18 cellular contexts compared by ENCODE assay signal in the genomic region with DNA sequence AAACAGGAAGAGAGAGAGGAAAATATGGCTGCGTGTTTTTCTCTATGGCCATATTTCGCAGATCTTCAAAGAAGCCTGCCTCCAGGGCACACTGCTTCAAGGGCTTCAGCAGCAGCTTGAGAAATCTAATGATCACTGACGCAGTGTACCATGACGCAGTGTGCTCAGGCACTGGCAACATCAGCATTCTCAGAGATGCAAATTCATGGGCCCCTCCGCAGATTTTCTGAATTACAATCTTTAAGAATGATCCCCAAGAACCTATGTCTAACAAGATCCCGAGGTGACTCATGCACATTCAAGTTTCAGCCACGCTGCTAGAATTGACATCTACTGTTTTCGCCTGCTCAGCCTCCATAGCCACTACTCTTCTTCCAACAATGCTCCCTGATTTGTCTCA.
DNase-seq lines count a peak whose midpoint lies in the region; ATAC-seq and TF ChIP-seq lines count a peak whose summit lies in the region.
"Had no signal": no experiment of that assay in that cellular context is flagged by ENCODE, and none has a peak within 500 bp of the region (broad histone marks: within the 10 kb centered on the region; RNA-seq: fewer than 3 reads in every experiment).

No MANE protein-coding gene starts in this region.

- H3K27ac Mint-ChIP-seq in WTC11 = no peak overlapping the region
- H3K27ac Mint-ChIP-seq: B cell; CD8-positive, alpha-beta T cell; IgD-negative memory B cell had no signal

- POLR2A ChIA-PET in WTC11 (lab: Charles Lee) = no interaction called here

- no peak overlapping the region for H3K4me3 Mint-ChIP-seq in WTC11
- H3K4me3 Mint-ChIP-seq: B cell; CD8-positive, alpha-beta T cell; IgD-negative memory B cell had no signal

- no peak for TF ChIP-seq CTCF in WTC11 (IDR thresholded peaks at IDR 0.05)

- peaks cover 3% of the 10 kb centered on the region; the same call in 1 of the 2 replicates for H3K27me3 Mint-ChIP-seq in WTC11 (ENCODE audit: low read depth)

- 95 to 100% methylated on average over 8 of the region's 8 CpGs for WGBS in mesodermal cell (ENCODE audit: insufficient coverage in 2 of 2), 2 experiments

- H3K36me3 Mint-ChIP-seq in WTC11 = no peaks in the 10 kb centered on the region
- H3K36me3 Mint-ChIP-seq: CD8-positive, alpha-beta T cell; IgD-negative memory B cell had no signal

- no peaks in the 10 kb centered on the region for H3K9me3 ChIP-seq in SJSA1 (replicated peaks)
- H3K9me3 ChIP-seq in mesodermal cell (ENCODE audit: control insufficient read depth, low read length) = no peaks in the 10 kb centered on the region
- H3K9me3 ChIP-seq: BLaER1 treated with 17β-estradiol and CSF1 and Interleukin-3, amounts not matched to agents 10 nM and 100 nM had no signal

- H3K27ac ChIP-seq in SJSA1 = peak overlapping the region; percentile 28; the same call in 1 of the 2 replicates
- peak overlapping the region; percentile 76 for H3K27ac ChIP-seq in mesodermal cell (ENCODE audit: low read depth, low read length, severe bottlenecking)
- H3K27ac ChIP-seq: BLaER1 treated with 17β-estradiol and CSF1 and Interleukin-3, amounts not matched to agents 10 nM and 100 nM had no signal

- no peaks in the 10 kb centered on the region for H3K27me3 ChIP-seq in SJSA1 (replicated peaks)
- H3K27me3 ChIP-seq: BLaER1 treated with 17β-estradiol and CSF1 and Interleukin-3, amounts not matched to agents 10 nM and 100 nM had no signal

- no peaks in the 10 kb centered on the region for H3K9me3 Mint-ChIP-seq in WTC11
- H3K9me3 Mint-ChIP-seq: CD8-positive, alpha-beta T cell; IgD-negative memory B cell had no signal

- DNase-seq in EL = peak; percentile 14
- no peak for DNase-seq in SJSA1 (ENCODE audit: low read depth in 1 of 2, low spot score in 2 of 2)
- no peak for DNase-seq in epidermal melanocyte (ENCODE audit: insufficient read length, low spot score)
- no peak for DNase-seq in WTC11 (ENCODE audit: low spot score)
- DNase-seq: 8988T; Calu3; CD8-positive, alpha-beta T cell; DMS79 treated with DMSO at 0.1 percent for 48 hours; GOT3; H7 had no signal

- no peak overlapping the region for H3K4me3 ChIP-seq in SJSA1
- H3K4me3 ChIP-seq in mesodermal cell (ENCODE audit: extremely low read depth, insufficient read depth, low read length, poor library complexity, severe bottlenecking) = no peak overlapping the region
- H3K4me3 ChIP-seq: BLaER1 treated with 17β-estradiol and CSF1 and Interleukin-3, amounts not matched to agents 10 nM and 100 nM had no signal

- H3K4me1 ChIP-seq in SJSA1 (replicated peaks) (peaks cover 63% of the 10 kb centered on the region), mesodermal cell (ENCODE audit: control insufficient read depth, insufficient read depth, low read length, poor library complexity, severe bottlenecking) (peaks cover 79% of the 10 kb centered on the region)

- peaks cover 17% of the 10 kb centered on the region for H3K4me1 Mint-ChIP-seq in WTC11
- H3K4me1 Mint-ChIP-seq: B cell, IgD-negative memory B cell had no signal

- ATAC-seq in HG03039 (IDR thresholded peaks at IDR 0.05; ENCODE audit: unreplicated experiment) = no peak
- ATAC-seq in GM21717 (IDR thresholded peaks at IDR 0.05; ENCODE audit: unreplicated experiment) = no peak
- no peak for ATAC-seq in WTC11
- ATAC-seq: CD8-positive, alpha-beta T cell; HCT116; HepG2 had no signal

- no peaks in the 10 kb centered on the region for H3K36me3 ChIP-seq in SJSA1
- no peaks in the 10 kb centered on the region for H3K36me3 ChIP-seq in mesodermal cell (ENCODE audit: control insufficient read depth, insufficient read depth, low read length)
- H3K36me3 ChIP-seq: BLaER1 treated with 17β-estradiol and CSF1 and Interleukin-3, amounts not matched to agents 10 nM and 100 nM had no signal

- CTCF ChIA-PET in WTC11 (lab: Charles Lee) = no interaction called here

TF ChIP-seq in WTC11, 78 proteins besides CTCF, POLR2A, EP300 and RAD21:
- TF ChIP-seq, protein P1, sequence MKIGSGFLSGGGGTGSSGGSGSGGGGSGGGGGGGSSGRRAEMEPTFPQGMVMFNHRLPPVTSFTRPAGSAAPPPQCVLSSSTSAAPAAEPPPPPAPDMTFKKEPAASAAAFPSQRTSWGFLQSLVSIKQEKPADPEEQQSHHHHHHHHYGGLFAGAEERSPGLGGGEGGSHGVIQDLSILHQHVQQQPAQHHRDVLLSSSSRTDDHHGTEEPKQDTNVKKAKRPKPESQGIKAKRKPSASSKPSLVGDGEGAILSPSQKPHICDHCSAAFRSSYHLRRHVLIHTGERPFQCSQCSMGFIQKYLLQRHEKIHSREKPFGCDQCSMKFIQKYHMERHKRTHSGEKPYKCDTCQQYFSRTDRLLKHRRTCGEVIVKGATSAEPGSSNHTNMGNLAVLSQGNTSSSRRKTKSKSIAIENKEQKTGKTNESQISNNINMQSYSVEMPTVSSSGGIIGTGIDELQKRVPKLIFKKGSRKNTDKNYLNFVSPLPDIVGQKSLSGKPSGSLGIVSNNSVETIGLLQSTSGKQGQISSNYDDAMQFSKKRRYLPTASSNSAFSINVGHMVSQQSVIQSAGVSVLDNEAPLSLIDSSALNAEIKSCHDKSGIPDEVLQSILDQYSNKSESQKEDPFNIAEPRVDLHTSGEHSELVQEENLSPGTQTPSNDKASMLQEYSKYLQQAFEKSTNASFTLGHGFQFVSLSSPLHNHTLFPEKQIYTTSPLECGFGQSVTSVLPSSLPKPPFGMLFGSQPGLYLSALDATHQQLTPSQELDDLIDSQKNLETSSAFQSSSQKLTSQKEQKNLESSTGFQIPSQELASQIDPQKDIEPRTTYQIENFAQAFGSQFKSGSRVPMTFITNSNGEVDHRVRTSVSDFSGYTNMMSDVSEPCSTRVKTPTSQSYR (CRISPR knock-in tag; IDR thresholded peaks at IDR 0.05) = no peak
- TF ChIP-seq ZNF671 (CRISPR knock-in tag; IDR thresholded peaks at IDR 0.05) (no peak), SP1 (CRISPR knock-in tag; conservative IDR thresholded peaks at IDR 0.05) (no peak), OVOL2 (CRISPR knock-in tag; IDR thresholded peaks at IDR 0.05; ENCODE audit: borderline replicate concordance) (no peak), ZNF219 (CRISPR knock-in tag; IDR thresholded peaks at IDR 0.05; ENCODE audit: borderline replicate concordance) (no peak), ESRRA (CRISPR knock-in tag; IDR thresholded peaks at IDR 0.05; ENCODE audit: borderline replicate concordance) (no peak)
- TF ChIP-seq, protein P2, sequence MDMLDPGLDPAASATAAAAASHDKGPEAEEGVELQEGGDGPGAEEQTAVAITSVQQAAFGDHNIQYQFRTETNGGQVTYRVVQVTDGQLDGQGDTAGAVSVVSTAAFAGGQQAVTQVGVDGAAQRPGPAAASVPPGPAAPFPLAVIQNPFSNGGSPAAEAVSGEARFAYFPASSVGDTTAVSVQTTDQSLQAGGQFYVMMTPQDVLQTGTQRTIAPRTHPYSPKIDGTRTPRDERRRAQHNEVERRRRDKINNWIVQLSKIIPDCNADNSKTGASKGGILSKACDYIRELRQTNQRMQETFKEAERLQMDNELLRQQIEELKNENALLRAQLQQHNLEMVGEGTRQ (CRISPR knock-in tag; IDR thresholded peaks at IDR 0.05) = no peak
- TF ChIP-seq, protein P3, sequence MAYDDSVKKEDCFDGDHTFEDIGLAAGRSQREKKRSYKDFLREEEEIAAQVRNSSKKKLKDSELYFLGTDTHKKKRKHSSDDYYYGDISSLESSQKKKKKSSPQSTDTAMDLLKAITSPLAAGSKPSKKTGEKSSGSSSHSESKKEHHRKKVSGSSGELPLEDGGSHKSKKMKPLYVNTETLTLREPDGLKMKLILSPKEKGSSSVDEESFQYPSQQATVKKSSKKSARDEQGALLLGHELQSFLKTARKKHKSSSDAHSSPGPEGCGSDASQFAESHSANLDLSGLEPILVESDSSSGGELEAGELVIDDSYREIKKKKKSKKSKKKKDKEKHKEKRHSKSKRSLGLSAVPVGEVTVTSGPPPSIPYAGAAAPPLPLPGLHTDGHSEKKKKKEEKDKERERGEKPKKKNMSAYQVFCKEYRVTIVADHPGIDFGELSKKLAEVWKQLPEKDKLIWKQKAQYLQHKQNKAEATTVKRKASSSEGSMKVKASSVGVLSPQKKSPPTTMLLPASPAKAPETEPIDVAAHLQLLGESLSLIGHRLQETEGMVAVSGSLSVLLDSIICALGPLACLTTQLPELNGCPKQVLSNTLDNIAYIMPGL (CRISPR knock-in tag; IDR thresholded peaks at IDR 0.05) = no peak
- TF ChIP-seq, protein P4, sequence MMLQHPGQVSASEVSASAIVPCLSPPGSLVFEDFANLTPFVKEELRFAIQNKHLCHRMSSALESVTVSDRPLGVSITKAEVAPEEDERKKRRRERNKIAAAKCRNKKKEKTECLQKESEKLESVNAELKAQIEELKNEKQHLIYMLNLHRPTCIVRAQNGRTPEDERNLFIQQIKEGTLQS (CRISPR knock-in tag; conservative IDR thresholded peaks at IDR 0.05) = no peak
- TF ChIP-seq, protein P5, sequence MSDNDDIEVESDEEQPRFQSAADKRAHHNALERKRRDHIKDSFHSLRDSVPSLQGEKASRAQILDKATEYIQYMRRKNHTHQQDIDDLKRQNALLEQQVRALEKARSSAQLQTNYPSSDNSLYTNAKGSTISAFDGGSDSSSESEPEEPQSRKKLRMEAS (CRISPR knock-in tag; IDR thresholded peaks at IDR 0.05) = no peak
